12 cellular contexts compared by ENCODE assay signal in genomic region chr14:101559624-101560533, GRCh38. TPM values are rescaled to one million over a fixed set of nuclear protein-coding genes. Genes with fewer than 3 reads are reported as not detected.
DNase-seq lines count a peak whose midpoint lies in the region; ATAC-seq and TF ChIP-seq lines count a peak whose summit lies in the region.
"Had no signal": no experiment of that assay in that cellular context is flagged by ENCODE, and none has a peak within 500 bp of the region (broad histone marks: within the 10 kb centered on the region; RNA-seq: fewer than 3 reads in every experiment).

No MANE protein-coding gene starts in this region.

- no peaks in the 10 kb centered on the region for H3K9me2 ChIP-seq in hepatocyte (replicated peaks; ENCODE audit: insufficient read depth)

- peaks cover 39% of the 10 kb centered on the region for H3K27me3 ChIP-seq in hepatocyte
- peaks cover 0 to 78% (median 35%) of the 10 kb centered on the region in 3 donors for H3K27me3 ChIP-seq in psoas muscle (ENCODE audit: insufficient read depth in 3 of 3, low read length in 2 of 3)

- H3K36me3 Mint-ChIP-seq in T-helper 17 cell (ENCODE audit: low read depth): peaks cover 2% of the 10 kb centered on the region

- H3K27me3 Mint-ChIP-seq in T-helper 17 cell: peaks cover 64% of the 10 kb centered on the region

- no peak overlapping the region for H3K4me3 Mint-ChIP-seq in T-helper 17 cell

- peak; percentile 74 for TF ChIP-seq CTCF in VCaP (conservative IDR thresholded peaks at IDR 0.05)
- TF ChIP-seq CTCF in hepatocyte (IDR thresholded peaks at IDR 0.05; ENCODE audit: poor library complexity): peak; percentile 43
- peak; percentile 21 for TF ChIP-seq CTCF in psoas muscle (IDR thresholded peaks at IDR 0.05)

- peak overlapping the region; percentile 53; the same call in 1 of the 2 replicates for H3K9ac ChIP-seq in ES-I3 (ENCODE audit: low read depth, low read length)

- 2% methylated on average over 79 of the region's 113 CpGs for WGBS in hepatocyte (ENCODE audit: low lambda C conversion rate, missing lambda C conversion rate)
- WGBS in psoas muscle, 3 donors: 1 to 2% (median 1%) methylated on average over 90 to 113 of the region's 113 CpGs

- peak; percentile 86 for DNase-seq in hepatocyte (ENCODE audit: low spot score)
- peak; percentile 44 to 72 for DNase-seq in psoas muscle
- no peak for DNase-seq in dedifferentiated amniotic fluid mesenchymal stem cell (ENCODE audit: extremely low spot score)
- no peak for DNase-seq in T-helper 17 cell
- no peak for DNase-seq in posterior vena cava (ENCODE audit: low spot score)
- DNase-seq in cerebellum (ENCODE audit: low spot score): no peak
- DNase-seq: cortex of kidney, NCI-H187 treated with DMSO at 0.1 percent for 48 hours had no signal

- H2AFZ ChIP-seq in hepatocyte: peak overlapping the region; percentile 29

- no peaks in the 10 kb centered on the region for H4K20me1 ChIP-seq in hepatocyte (ENCODE audit: insufficient read depth, poor library complexity, severe bottlenecking)

- H3K9me3 ChIP-seq in ES-I3 (ENCODE audit: control insufficient read depth, insufficient read depth, low read length) (peaks cover 11% of the 10 kb centered on the region; the same call in 1 of the 2 replicates), hepatocyte (ENCODE audit: low read depth) (no peaks in the 10 kb centered on the region), psoas muscle (peaks cover 8% of the 10 kb centered on the region), T-helper 17 cell (ENCODE audit: control insufficient read depth, low read length, poor library complexity, severe bottlenecking) (no peaks in the 10 kb centered on the region)

- peaks cover 22% of the 10 kb centered on the region for H3K79me2 ChIP-seq in hepatocyte

- intact Hi-C loops in psoas muscle (cut with DNase I): no loop called here
- intact Hi-C loops in posterior vena cava (cut with DNase I): no loop called here

- no peaks in the 10 kb centered on the region; the same call in 1 of the 2 replicates for H3K4me1 ChIP-seq in ES-I3 (ENCODE audit: insufficient read depth, low read length)
- H3K4me1 ChIP-seq in hepatocyte (ENCODE audit: insufficient read depth): peaks cover 33% of the 10 kb centered on the region
- H3K4me1 ChIP-seq in psoas muscle: no peaks in the 10 kb centered on the region

- H3K27ac ChIP-seq in VCaP: no peak overlapping the region
- H3K27ac ChIP-seq in hepatocyte: peak overlapping the region; percentile 79
- no peak overlapping the region for H3K27ac ChIP-seq in psoas muscle

- H3K4me3 ChIP-seq in hepatocyte (peak overlapping the region; percentile 81), psoas muscle (peak overlapping the region; percentile 55)
- H3K4me3 ChIP-seq: GM12878 had no signal

- H3K36me3 ChIP-seq in ES-I3 (ENCODE audit: insufficient read depth, low read length) (no peaks in the 10 kb centered on the region), hepatocyte (replicated peaks; ENCODE audit: insufficient read depth, low read depth) (no peaks in the 10 kb centered on the region), psoas muscle (ENCODE audit: insufficient read depth in 1 of 2, low read depth in 1 of 2) (no peaks in the 10 kb centered on the region)

- H3K27ac Mint-ChIP-seq in T-helper 17 cell: no peak overlapping the region

- H3K4me1 Mint-ChIP-seq in T-helper 17 cell: peaks cover 9% of the 10 kb centered on the region

- ATAC-seq in psoas muscle: peak; percentile 37 to 64 (median 54)
- ATAC-seq in T-helper 17 cell: no peak
- ATAC-seq: GM12878 had no signal

- H3K4me2 ChIP-seq in hepatocyte: peak overlapping the region; percentile 85

RNA-seq across cellular contexts. Expression of gene DIO3, which starts 1.4 kb away (rescaled TPM):
- total RNA-seq in hepatocyte (51.1 and 51.3 TPM in 2 replicates), psoas muscle (1 to 10 TPM in 1 of 4 donors, under 1 TPM in 3; 0.30 to 1.2 (median 0.70) TPM), T-helper 17 cell (not detected), posterior vena cava (1 to 10 TPM; 6.1 to 6.2 TPM), cerebellum (6.1 TPM)
- polyA plus RNA-seq in hepatocyte (18.4 and 27.6 TPM in 2 replicates), psoas muscle (1 to 10 TPM in 2 of 3 donors, under 1 TPM in 1; 0.66 to 1.3 (median 1.0) TPM)
- total RNA-seq: GM12878, renal cortical epithelial cell had no signal
- polyA plus RNA-seq: GM12878 had no signal

Comparison
In these comparisons a context has a peak if more than half of its experiments do, and no peak if none do; other contexts are left out.
1. CTCF ChIP-seq: peak in every context shown above with its lines; median percentile 74 in VCaP; 43 in hepatocyte; 21 in psoas muscle.
2. DNase-seq: peak in hepatocyte (single experiment) and psoas muscle (2 of 2); none in dedifferentiated amniotic fluid mesenchymal stem cell (single experiment), T-helper 17 cell (0 of 3), posterior vena cava (single experiment) and cerebellum (single experiment).